ENCODE assay signal across 1 cellular context in the genomic region with DNA sequence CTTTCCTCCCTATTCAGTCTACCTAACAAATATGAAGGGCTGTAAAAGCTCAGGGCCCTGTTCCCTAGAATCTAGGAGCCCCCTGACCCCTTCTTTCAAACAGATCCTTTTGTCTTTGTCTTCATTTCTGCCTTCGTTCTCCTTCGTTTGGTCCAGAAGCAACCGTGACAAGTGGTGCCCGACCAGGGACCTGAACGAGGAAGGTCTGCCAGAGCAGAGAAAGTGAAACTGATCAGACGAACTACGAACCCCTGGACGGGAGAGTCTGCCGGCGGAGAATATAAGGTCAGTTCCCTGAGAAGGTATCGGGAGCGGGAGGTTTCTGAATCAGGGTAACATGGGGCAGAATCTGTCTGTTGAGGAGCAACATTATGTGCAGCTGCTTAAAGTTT.
TF ChIP-seq lines count a peak whose summit lies in the region.

No MANE protein-coding gene starts in this region.

TF ChIP-seq in GM12878, 131 proteins besides CTCF, POLR2A, EP300 and RAD21:
- TF ChIP-seq, protein P1, sequence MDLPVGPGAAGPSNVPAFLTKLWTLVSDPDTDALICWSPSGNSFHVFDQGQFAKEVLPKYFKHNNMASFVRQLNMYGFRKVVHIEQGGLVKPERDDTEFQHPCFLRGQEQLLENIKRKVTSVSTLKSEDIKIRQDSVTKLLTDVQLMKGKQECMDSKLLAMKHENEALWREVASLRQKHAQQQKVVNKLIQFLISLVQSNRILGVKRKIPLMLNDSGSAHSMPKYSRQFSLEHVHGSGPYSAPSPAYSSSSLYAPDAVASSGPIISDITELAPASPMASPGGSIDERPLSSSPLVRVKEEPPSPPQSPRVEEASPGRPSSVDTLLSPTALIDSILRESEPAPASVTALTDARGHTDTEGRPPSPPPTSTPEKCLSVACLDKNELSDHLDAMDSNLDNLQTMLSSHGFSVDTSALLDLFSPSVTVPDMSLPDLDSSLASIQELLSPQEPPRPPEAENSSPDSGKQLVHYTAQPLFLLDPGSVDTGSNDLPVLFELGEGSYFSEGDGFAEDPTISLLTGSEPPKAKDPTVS (IDR thresholded peaks at IDR 0.05; ENCODE audit: low read depth, low read length), result no peak
- TF ChIP-seq FOXM1 (IDR thresholded peaks at IDR 0.05; ENCODE audit: low read depth, low read length), result no peak
- TF ChIP-seq ZNF622 (IDR thresholded peaks at IDR 0.05), result no peak
- TF ChIP-seq NFXL1 (IDR thresholded peaks at IDR 0.05; ENCODE audit: borderline replicate concordance), result no peak
- TF ChIP-seq, protein P2, sequence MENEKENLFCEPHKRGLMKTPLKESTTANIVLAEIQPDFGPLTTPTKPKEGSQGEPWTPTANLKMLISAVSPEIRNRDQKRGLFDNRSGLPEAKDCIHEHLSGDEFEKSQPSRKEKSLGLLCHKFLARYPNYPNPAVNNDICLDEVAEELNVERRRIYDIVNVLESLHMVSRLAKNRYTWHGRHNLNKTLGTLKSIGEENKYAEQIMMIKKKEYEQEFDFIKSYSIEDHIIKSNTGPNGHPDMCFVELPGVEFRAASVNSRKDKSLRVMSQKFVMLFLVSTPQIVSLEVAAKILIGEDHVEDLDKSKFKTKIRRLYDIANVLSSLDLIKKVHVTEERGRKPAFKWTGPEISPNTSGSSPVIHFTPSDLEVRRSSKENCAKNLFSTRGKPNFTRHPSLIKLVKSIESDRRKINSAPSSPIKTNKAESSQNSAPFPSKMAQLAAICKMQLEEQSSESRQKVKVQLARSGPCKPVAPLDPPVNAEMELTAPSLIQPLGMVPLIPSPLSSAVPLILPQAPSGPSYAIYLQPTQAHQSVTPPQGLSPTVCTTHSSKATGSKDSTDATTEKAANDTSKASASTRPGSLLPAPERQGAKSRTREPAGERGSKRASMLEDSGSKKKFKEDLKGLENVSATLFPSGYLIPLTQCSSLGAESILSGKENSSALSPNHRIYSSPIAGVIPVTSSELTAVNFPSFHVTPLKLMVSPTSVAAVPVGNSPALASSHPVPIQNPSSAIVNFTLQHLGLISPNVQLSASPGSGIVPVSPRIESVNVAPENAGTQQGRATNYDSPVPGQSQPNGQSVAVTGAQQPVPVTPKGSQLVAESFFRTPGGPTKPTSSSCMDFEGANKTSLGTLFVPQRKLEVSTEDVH (IDR thresholded peaks at IDR 0.05; ENCODE audit: low read depth, partially characterized antibody), result no peak
- TF ChIP-seq, protein P3, sequence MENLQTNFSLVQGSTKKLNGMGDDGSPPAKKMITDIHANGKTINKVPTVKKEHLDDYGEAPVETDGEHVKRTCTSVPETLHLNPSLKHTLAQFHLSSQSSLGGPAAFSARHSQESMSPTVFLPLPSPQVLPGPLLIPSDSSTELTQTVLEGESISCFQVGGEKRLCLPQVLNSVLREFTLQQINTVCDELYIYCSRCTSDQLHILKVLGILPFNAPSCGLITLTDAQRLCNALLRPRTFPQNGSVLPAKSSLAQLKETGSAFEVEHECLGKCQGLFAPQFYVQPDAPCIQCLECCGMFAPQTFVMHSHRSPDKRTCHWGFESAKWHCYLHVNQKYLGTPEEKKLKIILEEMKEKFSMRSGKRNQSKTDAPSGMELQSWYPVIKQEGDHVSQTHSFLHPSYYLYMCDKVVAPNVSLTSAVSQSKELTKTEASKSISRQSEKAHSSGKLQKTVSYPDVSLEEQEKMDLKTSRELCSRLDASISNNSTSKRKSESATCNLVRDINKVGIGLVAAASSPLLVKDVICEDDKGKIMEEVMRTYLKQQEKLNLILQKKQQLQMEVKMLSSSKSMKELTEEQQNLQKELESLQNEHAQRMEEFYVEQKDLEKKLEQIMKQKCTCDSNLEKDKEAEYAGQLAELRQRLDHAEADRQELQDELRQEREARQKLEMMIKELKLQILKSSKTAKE (IDR thresholded peaks at IDR 0.05; ENCODE audit: low read depth, poor library complexity, severe bottlenecking), result no peak
- TF ChIP-seq, protein P4, sequence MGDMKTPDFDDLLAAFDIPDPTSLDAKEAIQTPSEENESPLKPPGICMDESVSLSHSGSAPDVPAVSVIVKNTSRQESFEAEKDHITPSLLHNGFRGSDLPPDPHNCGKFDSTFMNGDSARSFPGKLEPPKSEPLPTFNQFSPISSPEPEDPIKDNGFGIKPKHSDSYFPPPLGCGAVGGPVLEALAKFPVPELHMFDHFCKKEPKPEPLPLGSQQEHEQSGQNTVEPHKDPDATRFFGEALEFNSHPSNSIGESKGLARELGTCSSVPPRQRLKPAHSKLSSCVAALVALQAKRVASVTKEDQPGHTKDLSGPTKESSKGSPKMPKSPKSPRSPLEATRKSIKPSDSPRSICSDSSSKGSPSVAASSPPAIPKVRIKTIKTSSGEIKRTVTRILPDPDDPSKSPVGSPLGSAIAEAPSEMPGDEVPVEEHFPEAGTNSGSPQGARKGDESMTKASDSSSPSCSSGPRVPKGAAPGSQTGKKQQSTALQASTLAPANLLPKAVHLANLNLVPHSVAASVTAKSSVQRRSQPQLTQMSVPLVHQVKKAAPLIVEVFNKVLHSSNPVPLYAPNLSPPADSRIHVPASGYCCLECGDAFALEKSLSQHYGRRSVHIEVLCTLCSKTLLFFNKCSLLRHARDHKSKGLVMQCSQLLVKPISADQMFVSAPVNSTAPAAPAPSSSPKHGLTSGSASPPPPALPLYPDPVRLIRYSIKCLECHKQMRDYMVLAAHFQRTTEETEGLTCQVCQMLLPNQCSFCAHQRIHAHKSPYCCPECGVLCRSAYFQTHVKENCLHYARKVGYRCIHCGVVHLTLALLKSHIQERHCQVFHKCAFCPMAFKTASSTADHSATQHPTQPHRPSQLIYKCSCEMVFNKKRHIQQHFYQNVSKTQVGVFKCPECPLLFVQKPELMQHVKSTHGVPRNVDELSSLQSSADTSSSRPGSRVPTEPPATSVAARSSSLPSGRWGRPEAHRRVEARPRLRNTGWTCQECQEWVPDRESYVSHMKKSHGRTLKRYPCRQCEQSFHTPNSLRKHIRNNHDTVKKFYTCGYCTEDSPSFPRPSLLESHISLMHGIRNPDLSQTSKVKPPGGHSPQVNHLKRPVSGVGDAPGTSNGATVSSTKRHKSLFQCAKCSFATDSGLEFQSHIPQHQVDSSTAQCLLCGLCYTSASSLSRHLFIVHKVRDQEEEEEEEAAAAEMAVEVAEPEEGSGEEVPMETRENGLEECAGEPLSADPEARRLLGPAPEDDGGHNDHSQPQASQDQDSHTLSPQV (IDR thresholded peaks at IDR 0.05), result no peak
- TF ChIP-seq IKZF2 (IDR thresholded peaks at IDR 0.05), result no peak
- TF ChIP-seq, protein P5, sequence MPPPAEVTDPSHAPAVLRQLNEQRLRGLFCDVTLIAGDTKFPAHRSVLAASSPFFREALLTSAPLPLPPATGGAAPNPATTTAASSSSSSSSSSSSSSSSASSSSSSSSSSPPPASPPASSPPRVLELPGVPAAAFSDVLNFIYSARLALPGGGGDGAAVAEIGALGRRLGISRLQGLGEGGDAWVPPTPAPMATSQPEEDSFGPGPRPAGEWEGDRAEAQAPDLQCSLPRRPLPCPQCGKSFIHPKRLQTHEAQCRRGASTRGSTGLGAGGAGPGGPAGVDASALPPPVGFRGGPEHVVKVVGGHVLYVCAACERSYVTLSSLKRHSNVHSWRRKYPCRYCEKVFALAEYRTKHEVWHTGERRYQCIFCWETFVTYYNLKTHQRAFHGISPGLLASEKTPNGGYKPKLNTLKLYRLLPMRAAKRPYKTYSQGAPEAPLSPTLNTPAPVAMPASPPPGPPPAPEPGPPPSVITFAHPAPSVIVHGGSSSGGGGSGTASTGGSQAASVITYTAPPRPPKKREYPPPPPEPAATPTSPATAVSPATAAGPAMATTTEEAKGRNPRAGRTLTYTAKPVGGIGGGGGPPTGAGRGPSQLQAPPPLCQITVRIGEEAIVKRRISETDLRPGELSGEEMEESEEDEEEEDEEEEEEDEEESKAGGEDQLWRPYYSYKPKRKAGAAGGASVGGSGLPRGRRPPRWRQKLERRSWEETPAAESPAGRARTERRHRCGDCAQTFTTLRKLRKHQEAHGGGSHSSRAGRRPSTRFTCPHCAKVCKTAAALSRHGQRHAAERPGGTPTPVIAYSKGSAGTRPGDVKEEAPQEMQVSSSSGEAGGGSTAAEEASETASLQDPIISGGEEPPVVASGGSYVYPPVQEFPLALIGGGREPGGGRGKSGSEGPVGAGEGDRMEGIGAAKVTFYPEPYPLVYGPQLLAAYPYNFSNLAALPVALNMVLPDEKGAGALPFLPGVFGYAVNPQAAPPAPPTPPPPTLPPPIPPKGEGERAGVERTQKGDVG (CRISPR knock-in tag; IDR thresholded peaks at IDR 0.05), result no peak
- no peak for TF ChIP-seq SREBF1 (IDR thresholded peaks at IDR 0.05; ENCODE audit: low read length)
- no peak for TF ChIP-seq MEF2A (IDR thresholded peaks at IDR 0.05; ENCODE audit: insufficient read depth, low read depth, low read length)
- TF ChIP-seq, protein P6, sequence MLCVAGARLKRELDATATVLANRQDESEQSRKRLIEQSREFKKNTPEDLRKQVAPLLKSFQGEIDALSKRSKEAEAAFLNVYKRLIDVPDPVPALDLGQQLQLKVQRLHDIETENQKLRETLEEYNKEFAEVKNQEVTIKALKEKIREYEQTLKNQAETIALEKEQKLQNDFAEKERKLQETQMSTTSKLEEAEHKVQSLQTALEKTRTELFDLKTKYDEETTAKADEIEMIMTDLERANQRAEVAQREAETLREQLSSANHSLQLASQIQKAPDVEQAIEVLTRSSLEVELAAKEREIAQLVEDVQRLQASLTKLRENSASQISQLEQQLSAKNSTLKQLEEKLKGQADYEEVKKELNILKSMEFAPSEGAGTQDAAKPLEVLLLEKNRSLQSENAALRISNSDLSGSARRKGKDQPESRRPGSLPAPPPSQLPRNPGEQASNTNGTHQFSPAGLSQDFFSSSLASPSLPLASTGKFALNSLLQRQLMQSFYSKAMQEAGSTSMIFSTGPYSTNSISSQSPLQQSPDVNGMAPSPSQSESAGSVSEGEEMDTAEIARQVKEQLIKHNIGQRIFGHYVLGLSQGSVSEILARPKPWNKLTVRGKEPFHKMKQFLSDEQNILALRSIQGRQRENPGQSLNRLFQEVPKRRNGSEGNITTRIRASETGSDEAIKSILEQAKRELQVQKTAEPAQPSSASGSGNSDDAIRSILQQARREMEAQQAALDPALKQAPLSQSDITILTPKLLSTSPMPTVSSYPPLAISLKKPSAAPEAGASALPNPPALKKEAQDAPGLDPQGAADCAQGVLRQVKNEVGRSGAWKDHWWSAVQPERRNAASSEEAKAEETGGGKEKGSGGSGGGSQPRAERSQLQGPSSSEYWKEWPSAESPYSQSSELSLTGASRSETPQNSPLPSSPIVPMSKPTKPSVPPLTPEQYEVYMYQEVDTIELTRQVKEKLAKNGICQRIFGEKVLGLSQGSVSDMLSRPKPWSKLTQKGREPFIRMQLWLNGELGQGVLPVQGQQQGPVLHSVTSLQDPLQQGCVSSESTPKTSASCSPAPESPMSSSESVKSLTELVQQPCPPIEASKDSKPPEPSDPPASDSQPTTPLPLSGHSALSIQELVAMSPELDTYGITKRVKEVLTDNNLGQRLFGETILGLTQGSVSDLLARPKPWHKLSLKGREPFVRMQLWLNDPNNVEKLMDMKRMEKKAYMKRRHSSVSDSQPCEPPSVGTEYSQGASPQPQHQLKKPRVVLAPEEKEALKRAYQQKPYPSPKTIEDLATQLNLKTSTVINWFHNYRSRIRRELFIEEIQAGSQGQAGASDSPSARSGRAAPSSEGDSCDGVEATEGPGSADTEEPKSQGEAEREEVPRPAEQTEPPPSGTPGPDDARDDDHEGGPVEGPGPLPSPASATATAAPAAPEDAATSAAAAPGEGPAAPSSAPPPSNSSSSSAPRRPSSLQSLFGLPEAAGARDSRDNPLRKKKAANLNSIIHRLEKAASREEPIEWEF (IDR thresholded peaks at IDR 0.05; ENCODE audit: insufficient replicate concordance, low read depth, low read length), result no peak
- TF ChIP-seq, protein P7, sequence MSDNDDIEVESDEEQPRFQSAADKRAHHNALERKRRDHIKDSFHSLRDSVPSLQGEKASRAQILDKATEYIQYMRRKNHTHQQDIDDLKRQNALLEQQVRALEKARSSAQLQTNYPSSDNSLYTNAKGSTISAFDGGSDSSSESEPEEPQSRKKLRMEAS (IDR thresholded peaks at IDR 0.05; ENCODE audit: low read depth, low read length), result no peak
